Comparison of ENCODE assay signal across 8 cellular contexts in the genomic region with DNA sequence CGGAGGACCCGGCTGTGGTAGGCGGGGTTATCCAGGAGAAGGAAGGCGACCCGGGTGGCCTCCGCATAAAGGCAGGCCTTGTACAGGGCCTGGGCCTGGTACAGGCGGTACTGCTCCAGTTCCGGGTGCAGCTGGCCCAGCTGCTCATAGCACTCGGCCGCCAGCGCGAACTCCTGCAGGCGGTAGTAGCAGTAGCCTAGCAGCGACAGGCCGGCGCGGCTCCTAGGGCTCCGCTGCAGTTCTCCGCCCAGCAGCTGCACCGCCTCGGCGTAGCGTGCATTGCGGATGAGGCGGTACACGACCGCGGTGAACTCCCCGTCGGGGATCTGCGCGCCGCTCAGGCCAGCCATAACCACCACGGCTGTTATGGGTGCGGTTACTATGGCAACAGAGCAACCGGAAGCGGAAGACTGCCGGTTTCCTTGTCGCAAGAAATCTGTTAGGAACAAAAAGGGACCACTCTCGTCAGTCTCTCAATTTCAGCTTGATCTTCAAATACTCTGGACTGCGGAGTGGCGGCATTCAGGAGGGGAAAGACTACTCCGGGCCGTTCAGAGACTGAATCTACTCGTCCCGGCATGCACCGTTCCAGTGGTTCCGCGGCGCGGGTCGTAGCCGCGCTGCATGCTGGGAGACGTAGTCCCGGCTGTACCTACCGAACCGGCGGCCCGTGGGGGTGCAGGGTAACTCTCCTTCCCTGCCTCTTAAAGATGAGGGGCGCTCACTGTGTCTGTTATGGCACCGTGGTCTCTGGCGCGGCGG.
DNase-seq lines count a peak whose midpoint lies in the region; ATAC-seq and TF ChIP-seq lines count a peak whose summit lies in the region.

No MANE protein-coding gene starts in this region.

- peak overlapping the region; percentile 94 for H3K27ac ChIP-seq in left ventricle myocardium inferior (replicated peaks)
- peak overlapping the region; percentile 92 to 99 (median 96) for H3K27ac ChIP-seq in upper lobe of left lung

- 1% methylated on average over 14 to 65 of the region's 65 CpGs for WGBS in upper lobe of left lung, 2 donors

- TF ChIP-seq CTCF in left ventricle myocardium inferior (IDR thresholded peaks at IDR 0.05; ENCODE audit: borderline replicate concordance) (peak; percentile 25), upper lobe of left lung (IDR thresholded peaks at IDR 0.05) (peak in 1 of 6 experiments; percentile 40)

- H3K27me3 ChIP-seq in left ventricle myocardium inferior (ENCODE audit: low read depth): no peaks in the 10 kb centered on the region
- no peaks in the 10 kb centered on the region for H3K27me3 ChIP-seq in upper lobe of left lung

- H3K9me3 ChIP-seq in left ventricle myocardium inferior (replicated peaks) (no peaks in the 10 kb centered on the region), upper lobe of left lung (no peaks in the 10 kb centered on the region)

- H3K4me1 ChIP-seq in left ventricle myocardium inferior (peaks cover 23% of the 10 kb centered on the region), upper lobe of left lung (peaks cover 3 to 9% (median 4%) of the 10 kb centered on the region in 4 donors)

- DNase-seq in NCI-H146 (lab: John Stamatoyannopoulos, UW) (peak; percentile 90), T-helper 1 cell (peak; percentile 79 to 93 (median 86)), amniotic stem cell (lab: John Stamatoyannopoulos, UW) (peak; percentile 83), left ventricle myocardium inferior (peak; percentile 88), posterior vena cava (ENCODE audit: low spot score) (peak; percentile 95), upper lobe of left lung (peak; percentile 89 to 96)

- intact Hi-C loops in left ventricle myocardium inferior (cut with micrococcal nuclease): no loop called here
- intact Hi-C loops in posterior vena cava (cut with DNase I): no loop called here

- no peaks in the 10 kb centered on the region for H3K36me3 ChIP-seq in left ventricle myocardium inferior
- H3K36me3 ChIP-seq in upper lobe of left lung: no peaks in the 10 kb centered on the region

- TF ChIP-seq POLR2A in upper lobe of left lung (IDR thresholded peaks at IDR 0.05): peak in 2 of 4 donors; percentile 54 to 60

- TF ChIP-seq EP300 in upper lobe of left lung (IDR thresholded peaks at IDR 0.05): no peak

- H3K4me3 ChIP-seq in left ventricle myocardium inferior (peak overlapping the region; percentile 78), upper lobe of left lung (peak overlapping the region; percentile 54 to 93 (median 75))

- ATAC-seq in GM18498 (IDR thresholded peaks at IDR 0.05; ENCODE audit: unreplicated experiment) (peak; percentile 96), HG02870 (IDR thresholded peaks at IDR 0.05; ENCODE audit: unreplicated experiment) (peak; percentile 92), upper lobe of left lung (ENCODE audit: low FRiP score in 2 of 2) (peak; percentile 97 to 99)

Comparison
In these comparisons a context has a peak if more than half of its experiments do, and no peak if none do; other contexts are left out.
1. Peak in every context shown above with its lines: DNase-seq, ATAC-seq, H3K4me3 ChIP-seq and H3K27ac ChIP-seq.